12 cellular contexts compared by ENCODE assay signal in genomic region chr10:35613597-35614226, GRCh38. TPM values are rescaled to one million over a fixed set of nuclear protein-coding genes. Genes with fewer than 3 reads are reported as not detected.
DNase-seq lines count a peak whose midpoint lies in the region; ATAC-seq, FAIRE-seq and TF ChIP-seq lines count a peak whose summit lies in the region.
"Had no signal": no experiment of that assay in that cellular context is flagged by ENCODE, and none has a peak within 500 bp of the region (broad histone marks: within the 10 kb centered on the region; RNA-seq: fewer than 3 reads in every experiment).

No MANE protein-coding gene starts in this region.

- H3K4me1 ChIP-seq in HepG2 (ENCODE audit: insufficient read depth, low read length) (peaks cover 33% of the 10 kb centered on the region), suprapubic skin (no peaks in the 10 kb centered on the region)

- 0 out of 2 replicates have a peak, but pooled peaks cover 7% of the 10 kb centered on the region for H3K9me3 ChIP-seq in HepG2 (ENCODE audit: low read length)
- no peaks in the 10 kb centered on the region for H3K9me3 ChIP-seq in suprapubic skin

- peak; percentile 56 for TF ChIP-seq CTCF in C4-2B (conservative IDR thresholded peaks at IDR 0.05)
- peak; percentile 45 for TF ChIP-seq CTCF in astrocyte of the cerebellum (IDR thresholded peaks at IDR 0.05; ENCODE audit: low read depth, low read length, missing control alignments)
- TF ChIP-seq CTCF in HepG2 (CRISPR knock-in tag; IDR thresholded peaks at IDR 0.05): peak; percentile 64
- no peak for TF ChIP-seq CTCF in suprapubic skin (IDR thresholded peaks at IDR 0.05)

- ATAC-seq in HepG2 (peak; percentile 70), HG02798 (IDR thresholded peaks at IDR 0.05; ENCODE audit: poor library complexity, unreplicated experiment) (no peak)

- H3K36me3 ChIP-seq in HepG2 (replicated peaks in 1 of 2; ENCODE audit: control insufficient read depth in 1 of 2, insufficient read depth in 2 of 2, low read length in 2 of 2): no peaks in the 10 kb centered on the region
- H3K36me3 ChIP-seq in suprapubic skin: no peaks in the 10 kb centered on the region

- no peaks in the 10 kb centered on the region for H4K20me1 ChIP-seq in HepG2 (ENCODE audit: insufficient read depth, low read length)

- intact Hi-C loops in HepG2 (cut with micrococcal nuclease; ENCODE audit: unreplicated experiment): no loop called here

- no peak overlapping the region for H3K9ac ChIP-seq in HepG2 (ENCODE audit: insufficient read depth, low read depth, low read length)

- TF ChIP-seq RAD21 in HepG2 (CRISPR knock-in tag; IDR thresholded peaks at IDR 0.05): no peak

- TF ChIP-seq EP300 in HepG2 (IDR thresholded peaks at IDR 0.05; ENCODE audit: low read depth in 2 of 2, low read length in 2 of 2) (no peak), HepG2 (CRISPR knock-in tag; IDR thresholded peaks at IDR 0.05; ENCODE audit: borderline replicate concordance) (no peak), suprapubic skin (IDR thresholded peaks at IDR 0.05) (no peak)

- H3K79me2 ChIP-seq in HepG2 (ENCODE audit: insufficient read depth, low read length): no peaks in the 10 kb centered on the region

- no peaks in the 10 kb centered on the region for H3K27me3 ChIP-seq in HepG2 (ENCODE audit: control insufficient read depth in 1 of 2, insufficient read depth in 2 of 2, low read length in 2 of 2)
- H3K27me3 ChIP-seq in suprapubic skin: peaks cover 13% of the 10 kb centered on the region

- CTCF ChIA-PET in HepG2 (lab: Yijun Ruan, JAX; ENCODE audit: low intra/inter-chr PET ratio, low total read pairs): no interaction called here

- no peak overlapping the region for H3K27ac ChIP-seq in C4-2B
- no peak overlapping the region for H3K27ac ChIP-seq in HepG2 (ENCODE audit: extremely low read length, insufficient read depth, low read length)
- H3K27ac ChIP-seq in suprapubic skin: no peak overlapping the region

- WGBS in HepG2 (ENCODE audit: low lambda C conversion rate): 3% methylated on average over 7 of the region's 8 CpGs
- WGBS in suprapubic skin: 56% methylated on average over 8 of the region's 8 CpGs

- no peak overlapping the region for H3K4me3 ChIP-seq in astrocyte of the cerebellum (ENCODE audit: low read depth, low read length)
- H3K4me3 ChIP-seq in HepG2 (replicated peaks in 1 of 3; ENCODE audit: insufficient read depth in 1 of 3, low read depth in 2 of 3, low read length in 3 of 3): no peak overlapping the region
- no peak overlapping the region for H3K4me3 ChIP-seq in suprapubic skin

- no TSS peak for BruUV-seq in HepG2 (replicated peaks; lab: Mats Ljungman, UMichigan)

- POLR2A ChIA-PET in HepG2 (lab: Yijun Ruan, JAX): no interaction called here

- H3K4me2 ChIP-seq in HepG2 (ENCODE audit: low read depth, low read length): peak overlapping the region; percentile 62; the same call in 1 of the 2 replicates

- TF ChIP-seq POLR2A in HepG2 (IDR thresholded peaks at IDR 0.05; ENCODE audit: insufficient read depth in 1 of 2, low read depth in 2 of 2, low read length in 2 of 2) (no peak), suprapubic skin (IDR thresholded peaks at IDR 0.05) (no peak)

- no peak overlapping the region for H2AFZ ChIP-seq in HepG2 (ENCODE audit: low read length)

- in situ Hi-C loops in astrocyte of the cerebellum (cut with HindIII; ENCODE audit: low sequenced_read_pairs): no loop called here
- in situ Hi-C loops in HepG2 (cut with HindIII; ENCODE audit: extremely low pct_ligation_motif_present, low pct_unique_long_range_greater_than_20kb): no loop called here

- no peak for FAIRE-seq in HepG2 (lab: Jason Lieb, UNC)
- FAIRE-seq: G401.6 had no signal

- peak; percentile 29 for DNase-seq in HT-29 (ENCODE audit: low spot score)
- DNase-seq in astrocyte of the cerebellum (ENCODE audit: low read depth): no peak
- peak; percentile 26 for DNase-seq in HepG2 (ENCODE audit: low spot score)
- no peak for DNase-seq in activated T-cell treated with anti-CD3 and anti-CD28 coated beads, Interleukin-2, amount 50 U/mL, for 1 hour
- no peak for DNase-seq in suprapubic skin (ENCODE audit: low spot score in 2 of 2)
- no peak for DNase-seq in NCI-H510A (lab: John Stamatoyannopoulos, UW)
- DNase-seq: activated CD4-positive, alpha-beta T cell treated with anti-CD3 and anti-CD28 coated beads, Interleukin-2, amount 50 U/mL, for 4 hours; cerebellar nuclear complex; immature natural killer cell had no signal

TF ChIP-seq in HepG2, 621 proteins besides CTCF, POLR2A, EP300 and RAD21:
- TF ChIP-seq SSRP1 (CRISPR knock-in tag; IDR thresholded peaks at IDR 0.05) (no peak), STAG1 (CRISPR knock-in tag; IDR thresholded peaks at IDR 0.05) (peak; percentile 69)

RNA-seq across cellular contexts. Expression of gene GJD4, which starts 8.6 kb away (rescaled TPM):
- not detected in 2 replicates for total RNA-seq in HT-29 (2014; rRNA removed; shearing (Covaris generic))
- total RNA-seq in HepG2 (2016; rRNA removed; fragmentation: Illumina TruSeq; extraction: Trizol) (not detected in 2 replicates), suprapubic skin (1 to 10 TPM in 1 of 4 donors, under 1 TPM in 1, not detected in 2; 0.42 to 1.2 TPM)
- not detected in 2 replicates for total RNA-seq in HepG2 (2016; cell fraction: cytosol; rRNA removed; fragmentation: Illumina TruSeq; extraction: Trizol; ENCODE audit: low read depth)
- total RNA-seq in HepG2 (2016; cell fraction: insoluble cytoplasmic fraction; rRNA removed; fragmentation: Illumina TruSeq; extraction: Trizol): not detected in 2 replicates
- total RNA-seq in HepG2 (2016; cell fraction: membrane; rRNA removed; fragmentation: Illumina TruSeq; extraction: Trizol): not detected in 2 replicates
- total RNA-seq in HepG2 (2016; cell fraction: nucleus; rRNA removed; fragmentation: Illumina TruSeq; extraction: Trizol): not detected in 2 replicates
- polyA plus RNA-seq in HepG2 (2011; rRNA removed): not detected in 2 replicates
- polyA plus RNA-seq in HepG2 (2011; cell fraction: cytosol; rRNA removed): not detected in 2 replicates
- not detected in 2 replicates for polyA plus RNA-seq in HepG2 (2011; cell fraction: nucleus; rRNA removed)
- not detected in 2 replicates for polyA plus RNA-seq in HepG2 (2012)
- not detected in 2 replicates for polyA plus RNA-seq in HepG2 (2016; cell fraction: cytosol; fragmentation: Illumina TruSeq; extraction: Trizol; ENCODE audit: low read depth)
- polyA plus RNA-seq in HepG2 (2016; cell fraction: insoluble cytoplasmic fraction; fragmentation: Illumina TruSeq; extraction: Trizol; ENCODE audit: low read depth): not detected in 2 replicates
- not detected in 2 replicates for polyA plus RNA-seq in HepG2 (2016; cell fraction: membrane; fragmentation: Illumina TruSeq; extraction: Trizol; ENCODE audit: low read depth)
- not detected in 2 replicates for polyA plus RNA-seq in HepG2 (2016; cell fraction: nucleus; fragmentation: Illumina TruSeq; extraction: Trizol; ENCODE audit: insufficient read depth, low read depth)
- not detected in 2 replicates for polyA minus RNA-seq in HepG2 (2011; rRNA and poly(A)+ RNA removed; ENCODE audit: low replicate concordance)
- not detected in 2 replicates for polyA minus RNA-seq in HepG2 (2011; cell fraction: cytosol; rRNA and poly(A)+ RNA removed)
- not detected in 2 replicates for polyA minus RNA-seq in HepG2 (2011; cell fraction: nucleus; rRNA and poly(A)+ RNA removed)
- polyA plus RNA-seq: immature natural killer cell had no signal

RNA-seq across cellular contexts. Expression of gene FZD8, which starts 28.4 kb away (rescaled TPM):
- 0.99 and 1.1 TPM in 2 replicates for total RNA-seq in HT-29 (2014; rRNA removed; shearing (Covaris generic))
- 0.07 TPM in 1 of 2 replicates, not detected in the other for total RNA-seq in HepG2 (2016; rRNA removed; fragmentation: Illumina TruSeq; extraction: Trizol)
- not detected in 2 replicates for total RNA-seq in HepG2 (2016; cell fraction: cytosol; rRNA removed; fragmentation: Illumina TruSeq; extraction: Trizol; ENCODE audit: low read depth)
- total RNA-seq in HepG2 (2016; cell fraction: insoluble cytoplasmic fraction; rRNA removed; fragmentation: Illumina TruSeq; extraction: Trizol): 0.09 TPM in 1 of 2 replicates, not detected in the other
- total RNA-seq in HepG2 (2016; cell fraction: membrane; rRNA removed; fragmentation: Illumina TruSeq; extraction: Trizol): 0.03 TPM in 2 replicates
- total RNA-seq in HepG2 (2016; cell fraction: nucleus; rRNA removed; fragmentation: Illumina TruSeq; extraction: Trizol): 0.09 and 0.16 TPM in 2 replicates
- polyA plus RNA-seq in HepG2 (2011; rRNA removed): 0.03 and 0.05 TPM in 2 replicates
- 0.01 TPM in 2 replicates for polyA plus RNA-seq in HepG2 (2011; cell fraction: cytosol; rRNA removed)
- 0.05 and 0.09 TPM in 2 replicates for polyA plus RNA-seq in HepG2 (2011; cell fraction: nucleus; rRNA removed)
- polyA plus RNA-seq in HepG2 (2012): not detected in 2 replicates
- not detected in 2 replicates for polyA plus RNA-seq in HepG2 (2016; cell fraction: cytosol; fragmentation: Illumina TruSeq; extraction: Trizol; ENCODE audit: low read depth)
- not detected in 2 replicates for polyA plus RNA-seq in HepG2 (2016; cell fraction: insoluble cytoplasmic fraction; fragmentation: Illumina TruSeq; extraction: Trizol; ENCODE audit: low read depth)
- not detected in 2 replicates for polyA plus RNA-seq in HepG2 (2016; cell fraction: membrane; fragmentation: Illumina TruSeq; extraction: Trizol; ENCODE audit: low read depth)
- 0.21 TPM in 1 of 2 replicates, not detected in the other for polyA plus RNA-seq in HepG2 (2016; cell fraction: nucleus; fragmentation: Illumina TruSeq; extraction: Trizol; ENCODE audit: insufficient read depth, low read depth)
- polyA minus RNA-seq in HepG2 (2011; rRNA and poly(A)+ RNA removed; ENCODE audit: low replicate concordance): 3.8 TPM in 1 of 2 replicates, not detected in the other
- 0.10 TPM in 1 of 2 replicates, not detected in the other for polyA minus RNA-seq in HepG2 (2011; cell fraction: cytosol; rRNA and poly(A)+ RNA removed)
- not detected in 2 replicates for polyA minus RNA-seq in HepG2 (2011; cell fraction: nucleus; rRNA and poly(A)+ RNA removed)
- 10 to 100 TPM in 1 of 4 donors, 1 to 10 TPM in 3; 3.5 to 10.3 (median 6.0) TPM for total RNA-seq in suprapubic skin
- polyA plus RNA-seq: immature natural killer cell had no signal

Comparison
In these comparisons a context has a peak if more than half of its experiments do, and no peak if none do; other contexts are left out.
1. CTCF ChIP-seq: peak in C4-2B (single experiment), astrocyte of the cerebellum (single experiment) and HepG2 (single experiment); none in suprapubic skin (0 of 2).
2. DNase-seq: peak in HT-29 (single experiment) and HepG2 (single experiment); none in astrocyte of the cerebellum (single experiment), activated T-cell treated with anti-CD3 and anti-CD28 coated beads, Interleukin-2, amount 50 U/mL, for 1 hour (single experiment), suprapubic skin (0 of 2) and NCI-H510A (single experiment).